8 cellular contexts compared by ENCODE assay signal in the genomic region with DNA sequence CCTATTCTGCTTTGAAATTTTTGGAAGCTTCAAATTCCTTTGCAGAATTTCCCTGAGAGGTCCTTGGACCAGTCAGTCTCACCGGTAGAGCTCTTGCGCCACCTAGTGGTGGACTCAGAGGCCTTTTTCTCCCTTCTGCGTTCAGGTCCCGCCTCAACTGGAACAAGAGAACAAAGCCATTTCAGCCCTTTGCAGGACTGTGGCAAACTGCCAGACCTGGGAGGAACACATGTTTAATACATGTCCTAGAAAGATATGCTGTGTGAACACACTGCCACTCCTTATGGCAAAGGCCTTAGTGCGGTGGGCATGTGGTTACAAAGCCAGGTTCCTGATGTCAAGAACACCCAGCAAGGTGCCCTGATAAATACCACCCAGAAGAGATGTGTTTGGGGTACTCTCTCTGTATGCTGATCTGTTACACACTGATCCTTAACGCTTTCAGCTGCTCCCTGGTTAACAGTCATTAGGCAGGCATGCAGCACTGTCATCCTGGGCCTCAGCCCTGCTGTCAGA.
DNase-seq lines count a peak whose midpoint lies in the region; ATAC-seq and TF ChIP-seq lines count a peak whose summit lies in the region.

No MANE protein-coding gene starts in this region.

- peaks cover 2% of the 10 kb centered on the region for H3K27me3 Mint-ChIP-seq in activated CD8-positive, alpha-beta T cell treated with anti-CD3 and anti-CD28 coated beads for 36 hours
- peaks cover 19 to 38% of the 10 kb centered on the region in 2 donors for H3K27me3 Mint-ChIP-seq in effector memory CD8-positive, alpha-beta T cell

- CTCF ChIA-PET in activated CD8-positive, alpha-beta T cell treated with anti-CD3 and anti-CD28 coated beads for 36 hours (lab: Charles Lee): interaction anchor here (0.6 to 4.2 kb wide), 51 partner anchors 10 to 868 kb away, joined by 3 to 46 read pairs (median 3); a partner anchor contains a TSS

- POLR2A ChIA-PET in activated CD8-positive, alpha-beta T cell treated with anti-CD3 and anti-CD28 coated beads for 36 hours (lab: Charles Lee): no interaction called here

- no peaks in the 10 kb centered on the region for H3K9me3 Mint-ChIP-seq in activated CD8-positive, alpha-beta T cell treated with anti-CD3 and anti-CD28 coated beads for 36 hours
- H3K9me3 Mint-ChIP-seq in effector memory CD8-positive, alpha-beta T cell: no peaks in the 10 kb centered on the region

- H3K27ac Mint-ChIP-seq in activated CD8-positive, alpha-beta T cell treated with anti-CD3 and anti-CD28 coated beads for 36 hours: no peak overlapping the region
- H3K27ac Mint-ChIP-seq in effector memory CD8-positive, alpha-beta T cell: no peak overlapping the region

- H3K4me3 Mint-ChIP-seq in activated CD8-positive, alpha-beta T cell treated with anti-CD3 and anti-CD28 coated beads for 36 hours: no peak overlapping the region
- H3K4me3 Mint-ChIP-seq in effector memory CD8-positive, alpha-beta T cell: no peak overlapping the region

- ATAC-seq in GM19025 (IDR thresholded peaks at IDR 0.05; ENCODE audit: low read depth, unreplicated experiment) (peak; percentile 71), HG03442 (IDR thresholded peaks at IDR 0.05; ENCODE audit: unreplicated experiment) (peak; percentile 59)
- ATAC-seq in activated CD8-positive, alpha-beta T cell treated with anti-CD3 and anti-CD28 coated beads for 36 hours: peak; percentile 71
- ATAC-seq in effector memory CD8-positive, alpha-beta T cell (replicated peaks): peak; percentile 76

- no peaks in the 10 kb centered on the region for H3K36me3 Mint-ChIP-seq in activated CD8-positive, alpha-beta T cell treated with anti-CD3 and anti-CD28 coated beads for 36 hours (ENCODE audit: low read depth)
- H3K36me3 Mint-ChIP-seq in effector memory CD8-positive, alpha-beta T cell (ENCODE audit: insufficient read depth): no peaks in the 10 kb centered on the region

- H3K4me1 Mint-ChIP-seq in activated CD8-positive, alpha-beta T cell treated with anti-CD3 and anti-CD28 coated beads for 36 hours (ENCODE audit: low read depth): no peaks in the 10 kb centered on the region
- H3K4me1 Mint-ChIP-seq in effector memory CD8-positive, alpha-beta T cell (ENCODE audit: low read depth in 2 of 2): peaks cover 0 to 4% of the 10 kb centered on the region in 2 donors

- peak; percentile 95 for TF ChIP-seq CTCF in activated CD8-positive, alpha-beta T cell treated with anti-CD3 and anti-CD28 coated beads for 36 hours (IDR thresholded peaks at IDR 0.05)

- DNase-seq in Ammon's horn (ENCODE audit: low spot score) (peak; percentile 93), NCI-H82 treated with DMSO at 0.1 percent for 48 hours (lab: John Stamatoyannopoulos, UW; ENCODE audit: unreplicated experiment) (peak; percentile 35), midbrain (lab: John Stamatoyannopoulos, UW) (peak; percentile 90)
- DNase-seq in activated CD8-positive, alpha-beta T cell treated with anti-CD3 and anti-CD28 coated beads for 36 hours: peak; percentile 81
- peak; percentile 58 to 71 (median 60) for DNase-seq in effector memory CD8-positive, alpha-beta T cell
- peak; percentile 38 to 43 for DNase-seq in stimulated activated CD8-positive, alpha-beta memory T cell treated with anti-CD3 and anti-CD28 coated beads, Interleukin-4, amount 100 ng/mL, for 4 hours (ENCODE audit: low read depth in 2 of 2, low spot score in 1 of 2)

- intact Hi-C loops in activated CD8-positive, alpha-beta T cell treated with anti-CD3 and anti-CD28 coated beads for 36 hours (cut with micrococcal nuclease): loop anchor here (5.0 kb wide), 1 partner anchor 330 kb away; no protein-coding TSS in a partner anchor

Comparison
In these comparisons a context has a peak if more than half of its experiments do, and no peak if none do; other contexts are left out.
1. Peak in every context shown above with its lines: DNase-seq and ATAC-seq.
2. DNase-seq: peak in every context shown above with its lines; median percentile 93 in Ammon's horn; 90 in midbrain; 81 in activated CD8-positive, alpha-beta T cell treated with anti-CD3 and anti-CD28 coated beads for 36 hours; 60 in effector memory CD8-positive, alpha-beta T cell; 40 in stimulated activated CD8-positive, alpha-beta memory T cell treated with anti-CD3 and anti-CD28 coated beads, Interleukin-4, amount 100 ng/mL, for 4 hours; 35 in NCI-H82 treated with DMSO at 0.1 percent for 48 hours.